ENCODE assay signal across 1 cellular context in the genomic region with DNA sequence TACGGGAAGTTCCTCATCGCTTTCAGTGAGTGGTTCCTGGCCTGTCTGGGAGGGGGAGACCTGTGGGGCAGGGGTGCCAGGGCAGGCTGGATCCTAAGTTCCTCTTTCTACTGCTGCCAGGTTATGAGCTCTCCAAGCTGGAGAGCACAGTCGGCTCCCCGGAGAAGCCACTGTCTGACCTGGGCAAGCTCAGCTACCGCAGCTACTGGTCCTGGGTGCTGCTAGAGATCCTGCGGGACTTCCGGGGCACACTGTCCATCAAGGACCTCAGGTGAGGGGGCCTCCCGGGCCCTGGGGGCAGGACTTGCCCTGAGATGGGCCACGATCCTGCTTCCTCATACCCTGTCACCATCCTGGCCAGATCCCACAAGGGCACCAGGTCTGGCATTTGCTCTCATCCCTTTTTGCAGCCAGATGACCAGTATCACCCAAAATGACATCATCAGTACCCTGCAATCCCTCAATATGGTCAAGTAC.
TF ChIP-seq lines count a peak whose summit lies in the region.

No MANE protein-coding gene starts in this region.

TF ChIP-seq in WTC11, 78 proteins besides CTCF, POLR2A, EP300 and RAD21:
- TF ChIP-seq HMGA2 (CRISPR knock-in tag; IDR thresholded peaks at IDR 0.05) (no peak), ZNF219 (CRISPR knock-in tag; IDR thresholded peaks at IDR 0.05; ENCODE audit: borderline replicate concordance) (no peak), ZNF512 (CRISPR knock-in tag; IDR thresholded peaks at IDR 0.05; ENCODE audit: borderline replicate concordance) (no peak), MYBL2 (CRISPR knock-in tag; IDR thresholded peaks at IDR 0.05) (no peak), CREB1 (CRISPR knock-in tag; IDR thresholded peaks at IDR 0.05) (no peak), NR2C2 (CRISPR knock-in tag; IDR thresholded peaks at IDR 0.05) (no peak), PRRX2 (CRISPR knock-in tag; IDR thresholded peaks at IDR 0.05) (no peak), CREM (CRISPR knock-in tag; IDR thresholded peaks at IDR 0.05) (no peak), FOXJ3 (CRISPR knock-in tag; IDR thresholded peaks at IDR 0.05; ENCODE audit: borderline replicate concordance) (no peak), ARID4B (CRISPR knock-in tag; IDR thresholded peaks at IDR 0.05; ENCODE audit: borderline replicate concordance) (no peak), NFYB (CRISPR knock-in tag; conservative IDR thresholded peaks at IDR 0.05; ENCODE audit: low read depth) (no peak), SOX15 (CRISPR knock-in tag; IDR thresholded peaks at IDR 0.05) (no peak), ZNF232 (CRISPR knock-in tag; IDR thresholded peaks at IDR 0.05) (no peak), ZNF671 (CRISPR knock-in tag; IDR thresholded peaks at IDR 0.05) (no peak), MXD4 (CRISPR knock-in tag; IDR thresholded peaks at IDR 0.05; ENCODE audit: borderline replicate concordance) (no peak), FOXK1 (CRISPR knock-in tag; IDR thresholded peaks at IDR 0.05) (no peak), CBFB (CRISPR knock-in tag; IDR thresholded peaks at IDR 0.05; ENCODE audit: low read depth) (no peak)
- TF ChIP-seq, protein P1, sequence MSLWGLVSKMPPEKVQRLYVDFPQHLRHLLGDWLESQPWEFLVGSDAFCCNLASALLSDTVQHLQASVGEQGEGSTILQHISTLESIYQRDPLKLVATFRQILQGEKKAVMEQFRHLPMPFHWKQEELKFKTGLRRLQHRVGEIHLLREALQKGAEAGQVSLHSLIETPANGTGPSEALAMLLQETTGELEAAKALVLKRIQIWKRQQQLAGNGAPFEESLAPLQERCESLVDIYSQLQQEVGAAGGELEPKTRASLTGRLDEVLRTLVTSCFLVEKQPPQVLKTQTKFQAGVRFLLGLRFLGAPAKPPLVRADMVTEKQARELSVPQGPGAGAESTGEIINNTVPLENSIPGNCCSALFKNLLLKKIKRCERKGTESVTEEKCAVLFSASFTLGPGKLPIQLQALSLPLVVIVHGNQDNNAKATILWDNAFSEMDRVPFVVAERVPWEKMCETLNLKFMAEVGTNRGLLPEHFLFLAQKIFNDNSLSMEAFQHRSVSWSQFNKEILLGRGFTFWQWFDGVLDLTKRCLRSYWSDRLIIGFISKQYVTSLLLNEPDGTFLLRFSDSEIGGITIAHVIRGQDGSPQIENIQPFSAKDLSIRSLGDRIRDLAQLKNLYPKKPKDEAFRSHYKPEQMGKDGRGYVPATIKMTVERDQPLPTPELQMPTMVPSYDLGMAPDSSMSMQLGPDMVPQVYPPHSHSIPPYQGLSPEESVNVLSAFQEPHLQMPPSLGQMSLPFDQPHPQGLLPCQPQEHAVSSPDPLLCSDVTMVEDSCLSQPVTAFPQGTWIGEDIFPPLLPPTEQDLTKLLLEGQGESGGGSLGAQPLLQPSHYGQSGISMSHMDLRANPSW (CRISPR knock-in tag; conservative IDR thresholded peaks at IDR 0.05; ENCODE audit: low read depth), result no peak
- TF ChIP-seq, protein P2, sequence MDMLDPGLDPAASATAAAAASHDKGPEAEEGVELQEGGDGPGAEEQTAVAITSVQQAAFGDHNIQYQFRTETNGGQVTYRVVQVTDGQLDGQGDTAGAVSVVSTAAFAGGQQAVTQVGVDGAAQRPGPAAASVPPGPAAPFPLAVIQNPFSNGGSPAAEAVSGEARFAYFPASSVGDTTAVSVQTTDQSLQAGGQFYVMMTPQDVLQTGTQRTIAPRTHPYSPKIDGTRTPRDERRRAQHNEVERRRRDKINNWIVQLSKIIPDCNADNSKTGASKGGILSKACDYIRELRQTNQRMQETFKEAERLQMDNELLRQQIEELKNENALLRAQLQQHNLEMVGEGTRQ (CRISPR knock-in tag; IDR thresholded peaks at IDR 0.05), result no peak
- TF ChIP-seq, protein P3, sequence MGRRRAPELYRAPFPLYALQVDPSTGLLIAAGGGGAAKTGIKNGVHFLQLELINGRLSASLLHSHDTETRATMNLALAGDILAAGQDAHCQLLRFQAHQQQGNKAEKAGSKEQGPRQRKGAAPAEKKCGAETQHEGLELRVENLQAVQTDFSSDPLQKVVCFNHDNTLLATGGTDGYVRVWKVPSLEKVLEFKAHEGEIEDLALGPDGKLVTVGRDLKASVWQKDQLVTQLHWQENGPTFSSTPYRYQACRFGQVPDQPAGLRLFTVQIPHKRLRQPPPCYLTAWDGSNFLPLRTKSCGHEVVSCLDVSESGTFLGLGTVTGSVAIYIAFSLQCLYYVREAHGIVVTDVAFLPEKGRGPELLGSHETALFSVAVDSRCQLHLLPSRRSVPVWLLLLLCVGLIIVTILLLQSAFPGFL (CRISPR knock-in tag; IDR thresholded peaks at IDR 0.05; ENCODE audit: borderline replicate concordance), result no peak
TF ChIP-seq in WTC11: peak in this region for 0.
